Comparison of ENCODE assay signal across 16 cellular contexts in genomic region chr6:21823371-21823770, GRCh38.
A peak's percentile ranks its signal among the peaks of the same experiment; 100 is the strongest.
DNase-seq lines count a peak whose midpoint lies in the region; ATAC-seq and TF ChIP-seq lines count a peak whose summit lies in the region.
"Had no signal": no experiment of that assay in that cellular context is flagged by ENCODE, and none has a peak within 500 bp of the region (broad histone marks: within the 10 kb centered on the region; RNA-seq: fewer than 3 reads in every experiment).

No MANE protein-coding gene starts in this region.

- DNase-seq in A673 (ENCODE audit: low spot score) (peak; percentile 98), Kasumi-1 (lab: John Stamatoyannopoulos, UW) (peak; percentile 40 to 55), PC-3 (no peak), dermis blood vessel endothelial cell (peak; percentile 49), smooth muscle cell (lab: John Stamatoyannopoulos, UW; ENCODE audit: unreplicated experiment) (no peak), medulla oblongata (ENCODE audit: extremely low spot score) (no peak), NCI-H2107 (lab: John Stamatoyannopoulos, UW) (no peak)
- DNase-seq: H9, IMR-90, NCI-H1105 treated with DMSO at 0.1 percent for 48 hours, NCI-H187 treated with DMSO at 0.1 percent for 48 hours, NCI-H2171, NCI-H446 treated with DMSO at 0.1 percent for 48 hours, NCI-H774, RPMI8226 had no signal

- 50% methylated on average over 1 of the region's 1 CpG for WGBS in smooth muscle cell (ENCODE audit: low lambda C conversion rate)

- no peak overlapping the region for H3K9ac ChIP-seq in PC-3 (ENCODE audit: low read length)
- H3K9ac ChIP-seq in smooth muscle cell (ENCODE audit: low read depth) = no peak overlapping the region

- no peak overlapping the region for H3K4me3 ChIP-seq in A673 (ENCODE audit: low read depth, low read length, poor library complexity, severe bottlenecking)
- H3K4me3 ChIP-seq in PC-3 (ENCODE audit: low read length) = no peak overlapping the region
- H3K4me3 ChIP-seq in smooth muscle cell = no peak overlapping the region

- H3K4me2 ChIP-seq in PC-3 (ENCODE audit: low read length) (peak overlapping the region; percentile 76), smooth muscle cell (no peak overlapping the region)

- H3K9me3 ChIP-seq in A673 (ENCODE audit: low read depth, low read length, poor library complexity, severe bottlenecking) = no peaks in the 10 kb centered on the region
- H3K9me3 ChIP-seq in PC-3 (ENCODE audit: low read length) = no peaks in the 10 kb centered on the region
- H3K9me3 ChIP-seq in smooth muscle cell (replicated peaks; ENCODE audit: low read depth) = no peaks in the 10 kb centered on the region

- peaks cover 32% of the 10 kb centered on the region for H3K27me3 ChIP-seq in A673 (replicated peaks; ENCODE audit: insufficient read depth, low read depth, low read length, poor library complexity)
- no peaks in the 10 kb centered on the region for H3K27me3 ChIP-seq in PC-3 (ENCODE audit: low read length)
- no peaks in the 10 kb centered on the region for H3K27me3 ChIP-seq in smooth muscle cell (ENCODE audit: low read depth)

- H3K4me1 ChIP-seq in A673 (ENCODE audit: insufficient read depth, low read length, poor library complexity, severe bottlenecking) (peaks cover 15% of the 10 kb centered on the region), PC-3 (ENCODE audit: insufficient read depth, low read length) (peaks cover 33% of the 10 kb centered on the region), smooth muscle cell (ENCODE audit: low read depth) (peaks cover 13% of the 10 kb centered on the region)

- H4K20me1 ChIP-seq in PC-3 (ENCODE audit: low read length) = no peaks in the 10 kb centered on the region
- H4K20me1 ChIP-seq in smooth muscle cell (ENCODE audit: low read depth) = no peaks in the 10 kb centered on the region

- H3K36me3 ChIP-seq in A673 (ENCODE audit: insufficient read depth, low read length, poor library complexity, severe bottlenecking) = no peaks in the 10 kb centered on the region
- H3K36me3 ChIP-seq in PC-3 (ENCODE audit: low read depth, low read length) = no peaks in the 10 kb centered on the region
- H3K36me3 ChIP-seq in smooth muscle cell (ENCODE audit: low read depth) = no peaks in the 10 kb centered on the region

- H3K79me2 ChIP-seq in PC-3 (ENCODE audit: low read length) (no peaks in the 10 kb centered on the region), smooth muscle cell (ENCODE audit: low read depth) (no peaks in the 10 kb centered on the region)

- CTCF ChIA-PET in A673 (lab: Charles Lee) = no interaction called here
- CTCF ChIA-PET in PC-3 (lab: Charles Lee) = no interaction called here

- POLR2A ChIA-PET in A673 (lab: Charles Lee; ENCODE audit: low non-redundant PET) = interaction anchor here (0.6 to 0.9 kb wide), 2 partner anchors 227 to 607 kb away, joined by 4 to 7 read pairs; no protein-coding TSS in a partner anchor
- POLR2A ChIA-PET in PC-3 (lab: Charles Lee; ENCODE audit: unreplicated experiment) = no interaction called here

- TF ChIP-seq CTCF in A673 (conservative IDR thresholded peaks at IDR 0.05; ENCODE audit: low read depth, low read length) = no peak
- TF ChIP-seq CTCF in PC-3 (conservative IDR thresholded peaks at IDR 0.05; ENCODE audit: low read depth, low read length) = no peak
- no peak for TF ChIP-seq CTCF in smooth muscle cell (IDR thresholded peaks at IDR 0.05; ENCODE audit: borderline replicate concordance, insufficient read depth, poor library complexity, severe bottlenecking)

- no TSS peak for BruUV-seq in A673 (replicated peaks; lab: Mats Ljungman, UMichigan)
- no TSS peak for BruUV-seq in PC-3 (replicated peaks; lab: Mats Ljungman, UMichigan)

- intact Hi-C loops in A673 (cut with micrococcal nuclease; ENCODE audit: unreplicated experiment) = loop anchor here (2.0 to 10.0 kb wide), 3 partner anchors 81 to 231 kb away; partner anchors contain the start of gene SOX4
- intact Hi-C loops in PC-3 (cut with micrococcal nuclease) = loop anchor here (5.0 to 10.0 kb wide), 3 partner anchors 61 to 226 kb away; no protein-coding TSS in a partner anchor

- H3K27ac ChIP-seq in A673 (ENCODE audit: low read depth, low read length, poor library complexity, severe bottlenecking) (no peak overlapping the region), PC-3 (ENCODE audit: low read length) (no peak overlapping the region), smooth muscle cell (ENCODE audit: low read depth) (no peak overlapping the region)

- no peak for ATAC-seq in PC-3
- no peak for ATAC-seq in HG02870 (IDR thresholded peaks at IDR 0.05; ENCODE audit: unreplicated experiment)

- no peaks in the 10 kb centered on the region for H3F3A ChIP-seq in PC-3 (ENCODE audit: low read length, unreplicated experiment)
- no peaks in the 10 kb centered on the region for H3F3A ChIP-seq in smooth muscle cell (ENCODE audit: low read depth)

- H2AFZ ChIP-seq in PC-3 (ENCODE audit: low read length) = no peak overlapping the region
- no peak overlapping the region for H2AFZ ChIP-seq in smooth muscle cell (ENCODE audit: low read depth)

- H3K9me2 ChIP-seq in PC-3 (replicated peaks; ENCODE audit: low read length) = no peaks in the 10 kb centered on the region

Comparison
In these comparisons a context has a peak if more than half of its experiments do, and no peak if none do; other contexts are left out.
1. DNase-seq: peak in A673 (single experiment), Kasumi-1 (2 of 2) and dermis blood vessel endothelial cell (single experiment); none in PC-3 (single experiment), smooth muscle cell (single experiment), medulla oblongata (single experiment) and NCI-H2107 (single experiment).